Comparison of ENCODE assay signal across 2 cellular contexts in the genomic region with DNA sequence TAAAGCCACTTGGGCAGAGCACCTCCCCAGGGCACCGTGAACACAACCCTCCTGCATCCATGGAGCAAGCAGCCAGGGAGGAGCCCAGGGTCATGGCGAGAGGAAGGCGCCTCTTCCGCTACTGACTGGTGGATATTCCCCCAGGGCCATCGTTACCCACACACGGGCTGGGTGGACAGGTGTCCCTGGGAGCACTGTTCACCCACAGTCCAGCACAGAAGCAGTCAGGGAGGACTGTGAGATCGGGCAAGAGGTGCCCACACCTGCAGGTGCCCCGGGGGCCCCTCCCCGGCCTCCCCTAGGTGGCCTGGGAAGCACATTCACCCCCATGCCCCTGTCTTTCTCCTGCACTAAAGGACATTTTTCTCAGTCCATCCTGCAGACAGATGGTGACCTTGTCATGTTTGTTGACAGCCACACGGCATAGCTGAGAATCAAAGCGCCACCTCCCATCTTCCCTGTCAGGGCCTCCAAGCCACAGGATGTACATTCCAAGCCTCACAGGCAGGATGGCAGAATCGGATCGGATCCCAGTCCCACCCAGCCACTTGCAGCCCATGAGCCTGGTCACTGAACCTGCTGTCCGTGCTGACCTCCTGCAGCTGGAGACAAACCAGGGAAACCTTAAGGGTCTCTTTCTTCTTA.
TF ChIP-seq lines count a peak whose summit lies in the region.

No MANE protein-coding gene starts in this region.

TF ChIP-seq in HepG2, 621 proteins besides CTCF, POLR2A, EP300 and RAD21 (continued from another document and continues in another):
- TF ChIP-seq ZNF501 (CRISPR knock-in tag; IDR thresholded peaks at IDR 0.05): 0 out of 2 replicates have a peak, but pooled peaks have one; percentile 16
- TF ChIP-seq, protein P1, sequence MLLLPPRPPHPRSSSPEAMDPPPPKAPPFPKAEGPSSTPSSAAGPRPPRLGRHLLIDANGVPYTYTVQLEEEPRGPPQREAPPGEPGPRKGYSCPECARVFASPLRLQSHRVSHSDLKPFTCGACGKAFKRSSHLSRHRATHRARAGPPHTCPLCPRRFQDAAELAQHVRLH (CRISPR knock-in tag; IDR thresholded peaks at IDR 0.05; ENCODE audit: borderline replicate concordance, low read depth): no peak
- TF ChIP-seq NR2F1 (CRISPR knock-in tag; IDR thresholded peaks at IDR 0.05): no peak
- TF ChIP-seq, protein P2, sequence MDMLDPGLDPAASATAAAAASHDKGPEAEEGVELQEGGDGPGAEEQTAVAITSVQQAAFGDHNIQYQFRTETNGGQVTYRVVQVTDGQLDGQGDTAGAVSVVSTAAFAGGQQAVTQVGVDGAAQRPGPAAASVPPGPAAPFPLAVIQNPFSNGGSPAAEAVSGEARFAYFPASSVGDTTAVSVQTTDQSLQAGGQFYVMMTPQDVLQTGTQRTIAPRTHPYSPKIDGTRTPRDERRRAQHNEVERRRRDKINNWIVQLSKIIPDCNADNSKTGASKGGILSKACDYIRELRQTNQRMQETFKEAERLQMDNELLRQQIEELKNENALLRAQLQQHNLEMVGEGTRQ (IDR thresholded peaks at IDR 0.05; ENCODE audit: low read depth, low read length): no peak
- TF ChIP-seq, protein P2 (CRISPR knock-in tag; IDR thresholded peaks at IDR 0.05; ENCODE audit: borderline replicate concordance): no peak
- TF ChIP-seq, protein P3, sequence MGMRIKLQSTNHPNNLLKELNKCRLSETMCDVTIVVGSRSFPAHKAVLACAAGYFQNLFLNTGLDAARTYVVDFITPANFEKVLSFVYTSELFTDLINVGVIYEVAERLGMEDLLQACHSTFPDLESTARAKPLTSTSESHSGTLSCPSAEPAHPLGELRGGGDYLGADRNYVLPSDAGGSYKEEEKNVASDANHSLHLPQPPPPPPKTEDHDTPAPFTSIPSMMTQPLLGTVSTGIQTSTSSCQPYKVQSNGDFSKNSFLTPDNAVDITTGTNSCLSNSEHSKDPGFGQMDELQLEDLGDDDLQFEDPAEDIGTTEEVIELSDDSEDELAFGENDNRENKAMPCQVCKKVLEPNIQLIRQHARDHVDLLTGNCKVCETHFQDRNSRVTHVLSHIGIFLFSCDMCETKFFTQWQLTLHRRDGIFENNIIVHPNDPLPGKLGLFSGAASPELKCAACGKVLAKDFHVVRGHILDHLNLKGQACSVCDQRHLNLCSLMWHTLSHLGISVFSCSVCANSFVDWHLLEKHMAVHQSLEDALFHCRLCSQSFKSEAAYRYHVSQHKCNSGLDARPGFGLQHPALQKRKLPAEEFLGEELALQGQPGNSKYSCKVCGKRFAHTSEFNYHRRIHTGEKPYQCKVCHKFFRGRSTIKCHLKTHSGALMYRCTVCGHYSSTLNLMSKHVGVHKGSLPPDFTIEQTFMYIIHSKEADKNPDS (CRISPR knock-in tag; IDR thresholded peaks at IDR 0.05): no peak
- TF ChIP-seq, protein P4, sequence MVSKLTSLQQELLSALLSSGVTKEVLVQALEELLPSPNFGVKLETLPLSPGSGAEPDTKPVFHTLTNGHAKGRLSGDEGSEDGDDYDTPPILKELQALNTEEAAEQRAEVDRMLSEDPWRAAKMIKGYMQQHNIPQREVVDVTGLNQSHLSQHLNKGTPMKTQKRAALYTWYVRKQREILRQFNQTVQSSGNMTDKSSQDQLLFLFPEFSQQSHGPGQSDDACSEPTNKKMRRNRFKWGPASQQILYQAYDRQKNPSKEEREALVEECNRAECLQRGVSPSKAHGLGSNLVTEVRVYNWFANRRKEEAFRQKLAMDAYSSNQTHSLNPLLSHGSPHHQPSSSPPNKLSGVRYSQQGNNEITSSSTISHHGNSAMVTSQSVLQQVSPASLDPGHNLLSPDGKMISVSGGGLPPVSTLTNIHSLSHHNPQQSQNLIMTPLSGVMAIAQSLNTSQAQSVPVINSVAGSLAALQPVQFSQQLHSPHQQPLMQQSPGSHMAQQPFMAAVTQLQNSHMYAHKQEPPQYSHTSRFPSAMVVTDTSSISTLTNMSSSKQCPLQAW (CRISPR knock-in tag; IDR thresholded peaks at IDR 0.05): peak; percentile 29; the same call in 1 of the 2 replicates
- TF ChIP-seq SNRNP70 (IDR thresholded peaks at IDR 0.05; ENCODE audit: low read depth, low read length): no peak
- no peak for TF ChIP-seq NFKB2 (CRISPR knock-in tag; IDR thresholded peaks at IDR 0.05; ENCODE audit: borderline replicate concordance)
- TF ChIP-seq KDM6A (CRISPR knock-in tag; IDR thresholded peaks at IDR 0.05; ENCODE audit: low read depth): no peak
- no peak for TF ChIP-seq SOX13 (IDR thresholded peaks at IDR 0.05)
- peak in 1 of 2 experiments; percentile 38; a peak in 1 of 4 replicates for TF ChIP-seq SOX13 (CRISPR knock-in tag; conservative IDR thresholded peaks at IDR 0.05 in 1 of 2, IDR thresholded peaks at IDR 0.05 in 1 of 2)
- peak; percentile 41; the same call in 1 of the 2 replicates for TF ChIP-seq ISL2 (CRISPR knock-in tag; IDR thresholded peaks at IDR 0.05)
- 0 out of 2 replicates have a peak, but pooled peaks have one; percentile 29 for TF ChIP-seq YEATS4 (CRISPR knock-in tag; IDR thresholded peaks at IDR 0.05; ENCODE audit: borderline replicate concordance)
- TF ChIP-seq, protein P5, sequence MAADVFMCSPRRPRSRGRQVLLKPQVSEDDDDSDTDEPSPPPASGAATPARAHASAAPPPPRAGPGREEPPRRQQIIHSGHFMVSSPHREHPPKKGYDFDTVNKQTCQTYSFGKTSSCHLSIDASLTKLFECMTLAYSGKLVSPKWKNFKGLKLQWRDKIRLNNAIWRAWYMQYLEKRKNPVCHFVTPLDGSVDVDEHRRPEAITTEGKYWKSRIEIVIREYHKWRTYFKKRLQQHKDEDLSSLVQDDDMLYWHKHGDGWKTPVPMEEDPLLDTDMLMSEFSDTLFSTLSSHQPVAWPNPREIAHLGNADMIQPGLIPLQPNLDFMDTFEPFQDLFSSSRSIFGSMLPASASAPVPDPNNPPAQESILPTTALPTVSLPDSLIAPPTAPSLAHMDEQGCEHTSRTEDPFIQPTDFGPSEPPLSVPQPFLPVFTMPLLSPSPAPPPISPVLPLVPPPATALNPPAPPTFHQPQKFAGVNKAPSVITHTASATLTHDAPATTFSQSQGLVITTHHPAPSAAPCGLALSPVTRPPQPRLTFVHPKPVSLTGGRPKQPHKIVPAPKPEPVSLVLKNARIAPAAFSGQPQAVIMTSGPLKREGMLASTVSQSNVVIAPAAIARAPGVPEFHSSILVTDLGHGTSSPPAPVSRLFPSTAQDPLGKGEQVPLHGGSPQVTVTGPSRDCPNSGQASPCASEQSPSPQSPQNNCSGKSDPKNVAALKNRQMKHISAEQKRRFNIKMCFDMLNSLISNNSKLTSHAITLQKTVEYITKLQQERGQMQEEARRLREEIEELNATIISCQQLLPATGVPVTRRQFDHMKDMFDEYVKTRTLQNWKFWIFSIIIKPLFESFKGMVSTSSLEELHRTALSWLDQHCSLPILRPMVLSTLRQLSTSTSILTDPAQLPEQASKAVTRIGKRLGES (CRISPR knock-in tag; IDR thresholded peaks at IDR 0.05; ENCODE audit: borderline replicate concordance): no peak
- peak; percentile 46; the same call in 1 of the 2 replicates for TF ChIP-seq RCOR2 (CRISPR knock-in tag; IDR thresholded peaks at IDR 0.05)
- TF ChIP-seq FOXA1 (IDR thresholded peaks at IDR 0.05): no peak
- TF ChIP-seq FOXA1 (CRISPR knock-in tag; IDR thresholded peaks at IDR 0.05): peak; percentile 81
- TF ChIP-seq SALL1 (CRISPR knock-in tag; IDR thresholded peaks at IDR 0.05): peak; percentile 82

TF ChIP-seq in H1, 55 proteins besides CTCF, POLR2A, EP300 and RAD21 (continued from another document):
- TF ChIP-seq TAF7 (optimal IDR thresholded peaks at IDR 0.05; ENCODE audit: borderline replicate concordance, low read depth, low read length): no peak
- TF ChIP-seq PHF8 (conservative IDR thresholded peaks at IDR 0.05; ENCODE audit: low read depth, low read length): no peak
- TF ChIP-seq JUN (IDR thresholded peaks at IDR 0.05; ENCODE audit: low read depth, low read length): no peak
- no peak for TF ChIP-seq BCL11A (IDR thresholded peaks at IDR 0.05; ENCODE audit: low read depth in 2 of 2, low read length in 2 of 2)
- TF ChIP-seq EZH2 (IDR thresholded peaks at IDR 0.05; ENCODE audit: low read depth, low read length, severe bottlenecking): no peak
- TF ChIP-seq KDM4A (IDR thresholded peaks at IDR 0.05; ENCODE audit: low read depth, low read length, severe bottlenecking): no peak
- TF ChIP-seq GTF2F1 (IDR thresholded peaks at IDR 0.05; ENCODE audit: borderline replicate concordance, low read depth, low read length): no peak
- TF ChIP-seq RNF2 (IDR thresholded peaks at IDR 0.05; ENCODE audit: borderline replicate concordance, low read depth, low read length, missing control alignments, poor library complexity, severe bottlenecking): no peak
- TF ChIP-seq SIRT6 (IDR thresholded peaks at IDR 0.05; ENCODE audit: low read length): no peak
